Comparison of ENCODE assay signal across 6 cellular contexts in genomic region chr19:19137556-19138109, GRCh38. TPM values are rescaled to one million over a fixed set of nuclear protein-coding genes. Genes with fewer than 3 reads are reported as not detected.
DNase-seq lines count a peak whose midpoint lies in the region; TF ChIP-seq lines count a peak whose summit lies in the region.

No MANE protein-coding gene starts in this region.

- TF ChIP-seq CTCF in prostate gland (IDR thresholded peaks at IDR 0.05): no peak

- intact Hi-C loops in prostate gland (cut with DNase I): loop anchor here (2.0 kb wide), 1 partner anchor 75 kb away; the partner anchor contains the start of gene SLC25A42

- H3K9ac ChIP-seq in duodenal mucosa (ENCODE audit: low read depth in 1 of 2, low read length in 2 of 2): peak overlapping the region; percentile 98 to 99

- DNase-seq in MG63 (no peak), prostate gland (ENCODE audit: low spot score) (no peak), MV-4-11 (lab: John Stamatoyannopoulos, UW) (no peak), hippocampal formation (lab: John Stamatoyannopoulos, UW) (no peak), pons (ENCODE audit: low spot score) (no peak)

- peaks cover 11% of the 10 kb centered on the region for H3K36me3 ChIP-seq in MG63
- no peaks in the 10 kb centered on the region for H3K36me3 ChIP-seq in duodenal mucosa (ENCODE audit: control insufficient read depth in 1 of 2, insufficient read depth in 2 of 2, low read length in 2 of 2)
- no peaks in the 10 kb centered on the region for H3K36me3 ChIP-seq in prostate gland

- no peak for TF ChIP-seq POLR2A in prostate gland (IDR thresholded peaks at IDR 0.05)

- H3K4me3 ChIP-seq in MG63 (peak overlapping the region; percentile 86), duodenal mucosa (ENCODE audit: low read depth in 1 of 2, low read length in 2 of 2) (peak overlapping the region; percentile 93 to 97), prostate gland (peak overlapping the region; percentile 57 to 68)

- H3K27ac ChIP-seq in duodenal mucosa (ENCODE audit: low read depth, low read length) (no peak overlapping the region), prostate gland (peak overlapping the region in 1 of 2 donors; percentile 48)

- 6% methylated on average over 25 of the region's 25 CpGs for WGBS in prostate gland

- H3K9me3 ChIP-seq in MG63: no peaks in the 10 kb centered on the region
- peaks cover 0 to 1% of the 10 kb centered on the region in 2 donors for H3K9me3 ChIP-seq in duodenal mucosa (ENCODE audit: control insufficient read depth in 1 of 2, low read length in 2 of 2)
- no peaks in the 10 kb centered on the region for H3K9me3 ChIP-seq in prostate gland

- no peaks in the 10 kb centered on the region for H3K27me3 ChIP-seq in MG63
- H3K27me3 ChIP-seq in duodenal mucosa (ENCODE audit: control insufficient read depth in 1 of 2, insufficient read depth in 2 of 2, low read length in 2 of 2): no peaks in the 10 kb centered on the region
- no peaks in the 10 kb centered on the region for H3K27me3 ChIP-seq in prostate gland (replicated peaks; ENCODE audit: insufficient read depth)

- H3K4me1 ChIP-seq in duodenal mucosa (ENCODE audit: control insufficient read depth in 1 of 2, insufficient read depth in 2 of 2, low read length in 2 of 2): peaks cover 10 to 12% of the 10 kb centered on the region in 2 donors
- peaks cover 6% of the 10 kb centered on the region for H3K4me1 ChIP-seq in prostate gland (replicated peaks)

RNA-seq across cellular contexts. Expression of gene TMEM161A, which starts 0.6 kb away (rescaled TPM):
- 33.2 and 64.3 TPM in 2 replicates for total RNA-seq in MG63 (2014; rRNA removed; shearing (Covaris generic); ENCODE audit: low replicate concordance)
- 10 to 100 TPM; 24.0 to 40.9 TPM for total RNA-seq in prostate gland

RNA-seq across cellular contexts. Expression of gene MEF2B, which starts 32.4 kb away (rescaled TPM):
- total RNA-seq in MG63 (2014; rRNA removed; shearing (Covaris generic); ENCODE audit: low replicate concordance): 2.1 TPM in 1 of 2 replicates, not detected in the other
- total RNA-seq in prostate gland: not detected

RNA-seq across cellular contexts. Expression of gene BORCS8, which starts 54.3 kb away (rescaled TPM):
- total RNA-seq in MG63 (2014; rRNA removed; shearing (Covaris generic); ENCODE audit: low replicate concordance): 16.5 and 37.4 TPM in 2 replicates
- 10 to 100 TPM; 18.0 to 26.9 TPM for total RNA-seq in prostate gland

RNA-seq across cellular contexts. Expression of gene RFXANK, which starts 54.4 kb away (rescaled TPM):
- total RNA-seq in MG63 (2014; rRNA removed; shearing (Covaris generic); ENCODE audit: low replicate concordance): 64.9 and 144 TPM in 2 replicates
- 10 to 100 TPM; 44.2 to 46.3 TPM for total RNA-seq in prostate gland
